In the genomic region with DNA sequence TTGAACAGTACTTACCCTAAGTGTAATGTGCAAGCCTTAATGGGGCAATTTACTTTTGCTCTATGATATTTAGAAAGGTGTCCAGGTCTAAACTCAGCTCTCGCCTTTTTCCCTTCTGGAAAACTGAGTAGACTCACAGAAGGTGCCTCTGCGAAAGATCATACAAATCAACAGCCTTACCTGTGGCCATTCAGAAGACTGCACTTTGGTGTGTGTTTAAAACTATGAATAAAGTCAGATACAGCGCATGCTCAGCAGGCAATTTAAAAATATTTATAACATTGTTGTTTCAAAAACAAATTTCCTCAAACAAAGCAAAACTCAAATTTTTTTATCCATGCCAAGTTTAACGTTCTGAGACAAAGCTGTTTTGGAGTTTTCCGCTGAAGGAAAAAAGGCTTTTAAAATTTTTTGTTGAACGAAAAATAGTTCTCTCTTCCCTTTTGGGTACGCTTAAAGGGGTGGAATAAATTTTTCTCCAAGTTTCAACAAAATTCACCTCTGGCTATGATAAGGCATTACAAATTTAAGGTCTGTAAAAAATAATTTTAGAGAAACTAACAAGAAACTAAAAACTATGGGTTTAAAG, we compare ENCODE assay signal across 11 cellular contexts.
DNase-seq lines count a peak whose midpoint lies in the region; ATAC-seq and TF ChIP-seq lines count a peak whose summit lies in the region.
"Had no signal": no experiment of that assay in that cellular context is flagged by ENCODE, and none has a peak within 500 bp of the region (broad histone marks: within the 10 kb centered on the region; RNA-seq: fewer than 3 reads in every experiment).

No MANE protein-coding gene starts in this region.

- TF ChIP-seq CTCF in GM12864 (IDR thresholded peaks at IDR 0.05; ENCODE audit: low read depth, low read length, missing control alignments) (no peak), HFF-Myc (IDR thresholded peaks at IDR 0.05; ENCODE audit: low read depth, low read length, missing control alignments) (no peak)

- no peak for ATAC-seq in HG03139 (IDR thresholded peaks at IDR 0.05; ENCODE audit: unreplicated experiment)
- ATAC-seq: Panc1 had no signal

- H3K4me3 ChIP-seq in GM12864 (ENCODE audit: low read depth, low read length) (peak overlapping the region; percentile 49), HFF-Myc (replicated peaks; ENCODE audit: low read depth, low read length) (peak overlapping the region; percentile 25)

- DNase-seq in GM12864 (ENCODE audit: low read depth) (no peak), HFF-Myc (ENCODE audit: extremely low read depth, low read depth) (no peak), NCI-H345 (lab: John Stamatoyannopoulos, UW) (peak; percentile 54), medulla oblongata (ENCODE audit: extremely low spot score) (peak; percentile 60), NCI-H2227 treated with DMSO at 0.1 percent for 48 hours (lab: John Stamatoyannopoulos, UW) (no peak), NCI-H774 (lab: John Stamatoyannopoulos, UW) (no peak)
- DNase-seq in stimulated activated naive CD4-positive, alpha-beta T cell treated with Interleukin-2 at 50 U/mL for 16 hours (lab: John Stamatoyannopoulos, UW): no peak
- DNase-seq: activated CD4-positive, alpha-beta T cell treated with anti-CD3 and anti-CD28 coated beads, Interleukin-2, amount 50 U/mL, for 48 hours; CD8-positive, alpha-beta memory T cell had no signal

Comparison
In these comparisons a context has a peak if more than half of its experiments do, and no peak if none do; other contexts are left out.
1. DNase-seq: peak in NCI-H345 (single experiment) and medulla oblongata (single experiment); none in GM12864 (single experiment), HFF-Myc (single experiment), NCI-H2227 treated with DMSO at 0.1 percent for 48 hours (single experiment), NCI-H774 (single experiment) and stimulated activated naive CD4-positive, alpha-beta T cell treated with Interleukin-2 at 50 U/mL for 16 hours (single experiment).